ENCODE assay signal across 2 cellular contexts in the genomic region with DNA sequence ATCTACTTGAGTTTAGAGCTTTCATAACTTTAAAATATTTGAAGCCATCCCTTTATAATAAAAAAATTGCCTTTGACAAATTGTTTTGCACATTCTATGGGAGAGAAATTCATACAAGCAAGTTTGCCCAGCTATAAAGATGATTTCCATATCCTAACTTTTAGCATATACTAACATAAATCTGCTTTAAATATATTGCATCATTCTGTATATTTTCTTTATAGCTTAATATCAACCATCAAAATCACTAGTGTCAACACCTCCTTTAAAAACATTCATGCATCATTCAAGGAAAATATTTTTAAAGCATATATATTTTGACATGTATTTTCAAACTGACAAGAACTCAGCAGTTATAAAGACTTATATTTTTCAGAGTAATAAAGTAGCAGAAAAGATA.
TF ChIP-seq lines count a peak whose summit lies in the region.

No MANE protein-coding gene starts in this region.

TF ChIP-seq in IMR-90, 13 proteins besides CTCF, POLR2A, EP300 and RAD21:
- TF ChIP-seq CEBPB (IDR thresholded peaks at IDR 0.05; ENCODE audit: low read depth, low read length) = peak; percentile 9; the same call in 1 of the 2 replicates
- no peak for TF ChIP-seq NFE2L2 (IDR thresholded peaks at IDR 0.05; ENCODE audit: low read depth, low read length)

TF ChIP-seq in K562, 482 proteins besides CTCF, POLR2A, EP300 and RAD21:
- TF ChIP-seq CEBPG (CRISPR knock-in tag; IDR thresholded peaks at IDR 0.05) (no peak), CEBPG (tag; conservative IDR thresholded peaks at IDR 0.05 in 1 of 2, IDR thresholded peaks at IDR 0.05 in 1 of 2) (peak in 1 of 2 experiments; percentile 78; a peak in 2 of 4 replicates), RFX1 (IDR thresholded peaks at IDR 0.05) (no peak), ZFP30 (CRISPR knock-in tag; IDR thresholded peaks at IDR 0.05; ENCODE audit: borderline replicate concordance) (no peak), KLF13 (tag; IDR thresholded peaks at IDR 0.05; ENCODE audit: borderline replicate concordance, low read depth) (no peak), CEBPB (tag; IDR thresholded peaks at IDR 0.05) (0 out of 2 replicates have a peak, but pooled peaks have one; percentile 36), HNRNPLL (IDR thresholded peaks at IDR 0.05; ENCODE audit: low read depth, low read length, poor library complexity, severe bottlenecking) (no peak), ZFX (CRISPR knock-in tag; IDR thresholded peaks at IDR 0.05) (no peak)
- TF ChIP-seq, protein P1, sequence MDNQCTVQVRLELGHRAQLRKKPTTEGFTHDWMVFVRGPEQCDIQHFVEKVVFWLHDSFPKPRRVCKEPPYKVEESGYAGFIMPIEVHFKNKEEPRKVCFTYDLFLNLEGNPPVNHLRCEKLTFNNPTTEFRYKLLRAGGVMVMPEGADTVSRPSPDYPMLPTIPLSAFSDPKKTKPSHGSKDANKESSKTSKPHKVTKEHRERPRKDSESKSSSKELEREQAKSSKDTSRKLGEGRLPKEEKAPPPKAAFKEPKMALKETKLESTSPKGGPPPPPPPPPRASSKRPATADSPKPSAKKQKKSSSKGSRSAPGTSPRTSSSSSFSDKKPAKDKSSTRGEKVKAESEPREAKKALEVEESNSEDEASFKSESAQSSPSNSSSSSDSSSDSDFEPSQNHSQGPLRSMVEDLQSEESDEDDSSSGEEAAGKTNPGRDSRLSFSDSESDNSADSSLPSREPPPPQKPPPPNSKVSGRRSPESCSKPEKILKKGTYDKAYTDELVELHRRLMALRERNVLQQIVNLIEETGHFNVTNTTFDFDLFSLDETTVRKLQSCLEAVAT (IDR thresholded peaks at IDR 0.05) = no peak
- TF ChIP-seq, protein P2, sequence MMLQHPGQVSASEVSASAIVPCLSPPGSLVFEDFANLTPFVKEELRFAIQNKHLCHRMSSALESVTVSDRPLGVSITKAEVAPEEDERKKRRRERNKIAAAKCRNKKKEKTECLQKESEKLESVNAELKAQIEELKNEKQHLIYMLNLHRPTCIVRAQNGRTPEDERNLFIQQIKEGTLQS (IDR thresholded peaks at IDR 0.05) = peak; percentile 41; the same call in 1 of the 2 replicates
- TF ChIP-seq, protein P2 (CRISPR knock-in tag; conservative IDR thresholded peaks at IDR 0.05) = no peak
- TF ChIP-seq, protein P3, sequence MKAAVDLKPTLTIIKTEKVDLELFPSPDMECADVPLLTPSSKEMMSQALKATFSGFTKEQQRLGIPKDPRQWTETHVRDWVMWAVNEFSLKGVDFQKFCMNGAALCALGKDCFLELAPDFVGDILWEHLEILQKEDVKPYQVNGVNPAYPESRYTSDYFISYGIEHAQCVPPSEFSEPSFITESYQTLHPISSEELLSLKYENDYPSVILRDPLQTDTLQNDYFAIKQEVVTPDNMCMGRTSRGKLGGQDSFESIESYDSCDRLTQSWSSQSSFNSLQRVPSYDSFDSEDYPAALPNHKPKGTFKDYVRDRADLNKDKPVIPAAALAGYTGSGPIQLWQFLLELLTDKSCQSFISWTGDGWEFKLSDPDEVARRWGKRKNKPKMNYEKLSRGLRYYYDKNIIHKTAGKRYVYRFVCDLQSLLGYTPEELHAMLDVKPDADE (conservative IDR thresholded peaks at IDR 0.05; ENCODE audit: control insufficient read depth, low read depth, low read length) = no peak
